ENCODE assay signal across 1 cellular context in genomic region chr7:47329320-47329926, GRCh38.
TF ChIP-seq lines count a peak whose summit lies in the region.

No MANE protein-coding gene starts in this region.

TF ChIP-seq in GM23338, 12 proteins besides CTCF, POLR2A, EP300 and RAD21 (continued from another document):
- TF ChIP-seq REST (IDR thresholded peaks at IDR 0.05; ENCODE audit: unreplicated experiment) (no peak), NANOG (IDR thresholded peaks at IDR 0.05; ENCODE audit: borderline replicate concordance) (no peak), ETS1 (IDR thresholded peaks at IDR 0.05) (no peak), POLR2AphosphoS5 (IDR thresholded peaks at IDR 0.05; ENCODE audit: low read depth) (no peak), JUNB (IDR thresholded peaks at IDR 0.05; ENCODE audit: unreplicated experiment) (no peak), ZNF462 (CRISPR knock-in tag; IDR thresholded peaks at IDR 0.05) (no peak), EZH2phosphoT487 (IDR thresholded peaks at IDR 0.05; ENCODE audit: unreplicated experiment) (no peak)
